ENCODE assay signal across 1 cellular context in genomic region chr11:19160839-19161238, GRCh38.
TF ChIP-seq lines count a peak whose summit lies in the region.

No MANE protein-coding gene starts in this region.

TF ChIP-seq in HCT116, 20 proteins besides CTCF, POLR2A, EP300 and RAD21 (continued from another document):
- no peak for TF ChIP-seq REST (IDR thresholded peaks at IDR 0.05; ENCODE audit: low read depth)
- TF ChIP-seq ELF1 (IDR thresholded peaks at IDR 0.05; ENCODE audit: borderline replicate concordance, low read depth): no peak
- no peak for TF ChIP-seq ZBTB33 (IDR thresholded peaks at IDR 0.05; ENCODE audit: extremely low read depth, insufficient replicate concordance, low read length)
- TF ChIP-seq POLR2AphosphoS5 (IDR thresholded peaks at IDR 0.05; ENCODE audit: low read depth, low read length): no peak
- no peak for TF ChIP-seq EZH2phosphoT487 (IDR thresholded peaks at IDR 0.05; ENCODE audit: borderline replicate concordance)
- no peak for TF ChIP-seq MAX (IDR thresholded peaks at IDR 0.05)
- TF ChIP-seq SIN3A (IDR thresholded peaks at IDR 0.05; ENCODE audit: low read depth): no peak
- TF ChIP-seq CBX3 (IDR thresholded peaks at IDR 0.05; ENCODE audit: low read depth): no peak
- TF ChIP-seq YY1 (IDR thresholded peaks at IDR 0.05; ENCODE audit: extremely low read depth, insufficient replicate concordance, low read depth, low read length): no peak
